ENCODE assay signal across 18 cellular contexts in genomic region chr4:143996193-143996592, GRCh38. TPM values are rescaled to one million over a fixed set of nuclear protein-coding genes. Genes with fewer than 3 reads are reported as not detected.
"Had no signal": no experiment of that assay in that cellular context is flagged by ENCODE, and none has a peak within 500 bp of the region (broad histone marks: within the 10 kb centered on the region; RNA-seq: fewer than 3 reads in every experiment).

No MANE protein-coding gene starts in this region.

RNA-seq across cellular contexts. Expression of gene GYPB, which starts 23.0 kb away (rescaled TPM):
- total RNA-seq: activated CD4-positive, alpha-beta memory T cell treated with anti-CD3 and anti-CD28 coated beads for 36 hours; activated CD4-positive, alpha-beta T cell treated with anti-CD3 and anti-CD28 coated beads for 36 hours; activated CD4-positive, alpha-beta T cell treated with anti-CD3 and anti-CD28 coated beads, Interleukin-2, amount 10 ng/mL, durations not matched to agents 24 days and 14 days; activated CD8-positive, alpha-beta memory T cell treated with anti-CD3 and anti-CD28 coated beads for 36 hours; activated CD8-positive, alpha-beta T cell treated with anti-CD3 and anti-CD28 coated beads, Interleukin-2, amount 10 ng/mL, durations not matched to agents 7 days and 5 days; activated naive CD4-positive, alpha-beta T cell treated with anti-CD3 and anti-CD28 coated beads for 36 hours; activated naive CD8-positive, alpha-beta T cell treated with anti-CD3 and anti-CD28 coated beads for 36 hours; activated T-helper 1 cell treated with anti-CD3 and anti-CD28 coated beads, Interleukin-12 subunit alpha, Interleukin-12 subunit beta, Interleukin-2, Interleukin-4 antibody, amounts not matched to agents 30 ng/mL and 10 ng/mL and 1 ng/mL, durations not matched to agents 14 hours and 24 hours and 36 hours; activated T-helper 2 cell treated with anti-CD3 and anti-CD28 coated beads, Interferon-gamma antibody, Interleukin-2, Interleukin-4, amounts not matched to agents 10 μg/mL and 5 μg/mL and 100 μg/mL, durations not matched to agents 14 hours and 24 hours and 36 hours; adrenal gland; body of pancreas; chondrocyte; dermis blood vessel endothelial cell; esophagus muscularis mucosa; foreskin keratinocyte; gastrocnemius medialis had no signal
- polyA plus RNA-seq: adrenal gland, aorta, foreskin keratinocyte, heart left ventricle had no signal
